In the genomic region with DNA sequence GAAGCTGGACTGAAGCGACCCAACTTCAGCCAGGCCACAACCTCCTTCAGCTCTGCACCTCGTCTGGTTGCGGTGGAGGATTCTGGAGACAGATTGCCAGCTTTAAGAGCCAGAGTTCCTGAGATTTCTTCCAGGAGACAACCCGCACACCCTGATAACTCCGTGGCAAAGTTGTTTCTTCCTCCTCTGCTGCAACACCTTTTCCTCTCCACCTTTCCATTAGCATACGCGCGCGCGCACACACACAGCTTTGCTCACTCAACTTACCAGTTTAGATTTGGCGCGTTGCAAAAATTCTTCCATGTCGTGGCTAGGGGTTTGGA, we compare ENCODE assay signal across 11 cellular contexts. TPM values are rescaled to one million over a fixed set of nuclear protein-coding genes. Genes with fewer than 3 reads are reported as not detected.
A peak's percentile ranks its signal among the peaks of the same experiment; 100 is the strongest.
DNase-seq lines count a peak whose midpoint lies in the region; ATAC-seq and TF ChIP-seq lines count a peak whose summit lies in the region.
"Had no signal": no experiment of that assay in that cellular context is flagged by ENCODE, and none has a peak within 500 bp of the region (broad histone marks: within the 10 kb centered on the region; RNA-seq: fewer than 3 reads in every experiment).

No MANE protein-coding gene starts in this region.

- peaks cover 17% of the 10 kb centered on the region for H3K4me1 ChIP-seq in mesodermal cell (ENCODE audit: control insufficient read depth, insufficient read depth, low read length, poor library complexity, severe bottlenecking)

- H3K4me1 Mint-ChIP-seq in type B pancreatic cell (ENCODE audit: unreplicated experiment) = peaks cover 7% of the 10 kb centered on the region

- DNase-seq in NCI-H2227 (lab: John Stamatoyannopoulos, UW; ENCODE audit: unreplicated experiment) (peak; percentile 30), NCI-H2227 treated with DMSO at 0.1 percent for 48 hours (lab: John Stamatoyannopoulos, UW) (no peak), type B pancreatic cell (ENCODE audit: extremely low spot score, unreplicated experiment) (no peak), EL (no peak)
- no peak for DNase-seq in effector CD8-positive, alpha-beta T cell (lab: John Stamatoyannopoulos, UW)
- DNase-seq: AML-193; central memory CD4-positive, alpha-beta T cell had no signal

- peak overlapping the region; percentile 93 for H3K27ac ChIP-seq in cingulate gyrus (ENCODE audit: low read depth, low read length)
- H3K27ac ChIP-seq in mesodermal cell (ENCODE audit: low read depth, low read length, severe bottlenecking) = no peak overlapping the region
- H3K27ac ChIP-seq: neutrophil had no signal

- no peaks in the 10 kb centered on the region for H3K36me3 Mint-ChIP-seq in type B pancreatic cell

- no peaks in the 10 kb centered on the region for H3K36me3 ChIP-seq in mesodermal cell (ENCODE audit: control insufficient read depth, insufficient read depth, low read length)
- H3K36me3 ChIP-seq: neutrophil had no signal

- H3K4me3 Mint-ChIP-seq in type B pancreatic cell = peak overlapping the region; percentile 85

- no peak for ATAC-seq in HG03175 (IDR thresholded peaks at IDR 0.05; ENCODE audit: unreplicated experiment)

- H3K4me3 ChIP-seq in mesodermal cell (ENCODE audit: extremely low read depth, insufficient read depth, low read length, poor library complexity, severe bottlenecking) = peak overlapping the region; percentile 43

- no peaks in the 10 kb centered on the region for H3K9me3 Mint-ChIP-seq in type B pancreatic cell

- peaks cover 90% of the 10 kb centered on the region for H3K27me3 Mint-ChIP-seq in type B pancreatic cell

- TF ChIP-seq CTCF in type B pancreatic cell (conservative IDR thresholded peaks at IDR 0.05) = no peak

- H3K9me3 ChIP-seq in mesodermal cell (ENCODE audit: control insufficient read depth, low read length) = no peaks in the 10 kb centered on the region
- H3K9me3 ChIP-seq: neutrophil had no signal

- 0% methylated on average over 7 to 10 of the region's 13 CpGs for WGBS in mesodermal cell (ENCODE audit: insufficient coverage in 2 of 2), 2 experiments

- H3K27ac Mint-ChIP-seq in type B pancreatic cell = no peak overlapping the region

RNA-seq across cellular contexts. Expression of a gene that starts 0.3 kb away (rescaled TPM):
- polyA plus RNA-seq in mesodermal cell (2013, experiment 1 of 2) = 3.2 TPM
- polyA plus RNA-seq in mesodermal cell (2013, experiment 2 of 2) = 5.0 TPM
- total RNA-seq in type B pancreatic cell (ENCODE audit: low replicate concordance) = 3.3 and 6.9 TPM in 2 replicates
